ENCODE assay signal across 17 cellular contexts in the genomic region with DNA sequence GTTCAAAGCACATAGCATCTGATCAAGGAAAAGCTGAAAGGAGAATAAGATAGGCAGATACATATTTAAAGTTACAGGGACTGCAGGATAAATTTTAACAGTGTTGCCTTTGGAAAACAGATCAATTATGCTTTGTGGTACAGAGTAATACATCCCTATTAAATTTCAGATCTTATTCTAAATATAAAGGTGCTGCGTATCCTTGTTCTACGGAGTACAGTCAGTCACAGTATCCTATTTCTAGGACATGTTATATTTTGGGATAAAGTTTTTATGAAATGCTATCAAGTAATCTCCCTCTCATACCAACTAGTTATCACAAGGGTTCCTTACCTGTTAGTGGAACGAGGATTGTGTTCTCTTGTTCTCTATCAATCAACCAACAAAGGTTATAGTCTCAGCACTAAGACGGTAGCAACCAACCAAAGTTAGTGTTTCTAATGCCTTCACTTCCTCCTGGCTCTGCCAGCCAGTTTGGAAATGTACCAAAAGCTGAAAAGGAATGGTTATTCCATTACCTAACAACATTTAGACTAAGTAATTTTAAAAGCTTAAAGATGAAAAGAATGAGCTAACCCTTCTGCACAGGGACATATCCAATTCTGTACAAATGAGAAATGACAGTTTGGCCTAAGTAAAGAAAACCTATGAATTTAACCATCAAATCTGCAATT. TPM values are rescaled to one million over a fixed set of nuclear protein-coding genes. Genes with fewer than 3 reads are reported as not detected.
DNase-seq lines count a peak whose midpoint lies in the region; ATAC-seq and TF ChIP-seq lines count a peak whose summit lies in the region.
"Had no signal": no experiment of that assay in that cellular context is flagged by ENCODE, and none has a peak within 500 bp of the region (broad histone marks: within the 10 kb centered on the region; RNA-seq: fewer than 3 reads in every experiment).

No MANE protein-coding gene starts in this region.

- POLR2A ChIA-PET in activated CD4-positive, alpha-beta memory T cell treated with anti-CD3 and anti-CD28 coated beads, Interleukin-2, amount 10 ng/mL, durations not matched to agents 7 days and 5 days (lab: Charles Lee): no interaction called here

- no peak overlapping the region for H3K4me3 Mint-ChIP-seq in activated CD4-positive, alpha-beta memory T cell treated with anti-CD3 and anti-CD28 coated beads, Interleukin-2, amount 10 ng/mL, durations not matched to agents 7 days and 5 days
- H3K4me3 Mint-ChIP-seq: GM23338 had no signal

- CTCF ChIA-PET in activated CD4-positive, alpha-beta memory T cell treated with anti-CD3 and anti-CD28 coated beads, Interleukin-2, amount 10 ng/mL, durations not matched to agents 7 days and 5 days (lab: Charles Lee): interaction anchor here (1.0 kb wide), 1 partner anchor 57 kb away, joined by 3 read pairs; no protein-coding TSS in a partner anchor

- no peak overlapping the region for H3K27ac Mint-ChIP-seq in activated CD4-positive, alpha-beta memory T cell treated with anti-CD3 and anti-CD28 coated beads, Interleukin-2, amount 10 ng/mL, durations not matched to agents 7 days and 5 days
- H3K27ac Mint-ChIP-seq: GM23338 had no signal

- ATAC-seq in GM18505 (IDR thresholded peaks at IDR 0.05; ENCODE audit: unreplicated experiment) (no peak), GM18870 (IDR thresholded peaks at IDR 0.05; ENCODE audit: unreplicated experiment) (no peak)

- DNase-seq in G401 (ENCODE audit: low spot score) (peak; percentile 25), cerebellar cortex (ENCODE audit: low spot score) (peak; percentile 14), kidney tubule cell (ENCODE audit: low spot score) (peak; percentile 4), renal cortical epithelial cell (ENCODE audit: low read depth) (peak; percentile 20), SIG-M5 treated with dmso at 0.1 percent for 504 hours (lab: John Stamatoyannopoulos, UW; ENCODE audit: unreplicated experiment) (no peak)
- no peak for DNase-seq in activated CD4-positive, alpha-beta memory T cell treated with anti-CD3 and anti-CD28 coated beads, Interleukin-2, amount 10 ng/mL, durations not matched to agents 7 days and 5 days
- DNase-seq: AML-193, DMS79, IMR-90, NCI-H1417 treated with DMSO at 0.1 percent for 48 hours, NCI-H187 treated with DMSO at 0.1 percent for 48 hours, NCI-H226, RPMI8226, SIG-M5 had no signal

- no peaks in the 10 kb centered on the region for H3K9me3 Mint-ChIP-seq in activated CD4-positive, alpha-beta memory T cell treated with anti-CD3 and anti-CD28 coated beads, Interleukin-2, amount 10 ng/mL, durations not matched to agents 7 days and 5 days
- H3K9me3 Mint-ChIP-seq: GM23338 had no signal

- in situ Hi-C loops in G401 (cut with HindIII; ENCODE audit: low sequenced_read_pairs): no loop called here

- TF ChIP-seq POLR2A in GM18505 (IDR thresholded peaks at IDR 0.05; ENCODE audit: borderline replicate concordance, extremely low read depth, insufficient read depth, insufficient read length): no peak

- no peaks in the 10 kb centered on the region for H3K27me3 Mint-ChIP-seq in activated CD4-positive, alpha-beta memory T cell treated with anti-CD3 and anti-CD28 coated beads, Interleukin-2, amount 10 ng/mL, durations not matched to agents 7 days and 5 days

- H3K36me3 Mint-ChIP-seq in activated CD4-positive, alpha-beta memory T cell treated with anti-CD3 and anti-CD28 coated beads, Interleukin-2, amount 10 ng/mL, durations not matched to agents 7 days and 5 days (ENCODE audit: low read depth): no peaks in the 10 kb centered on the region

- H3K4me1 Mint-ChIP-seq in activated CD4-positive, alpha-beta memory T cell treated with anti-CD3 and anti-CD28 coated beads, Interleukin-2, amount 10 ng/mL, durations not matched to agents 7 days and 5 days: no peaks in the 10 kb centered on the region

RNA-seq across cellular contexts. Expression of gene TSC22D1, which starts 35.2 kb away (rescaled TPM):
- total RNA-seq in G401 (2014; rRNA removed; shearing (Covaris generic)): 81.2 and 87.4 TPM in 2 replicates
- 76.4 and 259 TPM in 2 replicates for total RNA-seq in renal cortical epithelial cell
- 10 to 100 TPM in 1 of 2 experiments, 1 to 10 TPM in 1; 9.4 to 12.6 TPM for total RNA-seq in activated CD4-positive, alpha-beta memory T cell treated with anti-CD3 and anti-CD28 coated beads, Interleukin-2, amount 10 ng/mL, durations not matched to agents 7 days and 5 days

Comparison
In these comparisons a context has a peak if more than half of its experiments do, and no peak if none do; other contexts are left out.
1. DNase-seq: peak in G401 (single experiment), cerebellar cortex (single experiment), kidney tubule cell (single experiment) and renal cortical epithelial cell (single experiment); none in activated CD4-positive, alpha-beta memory T cell treated with anti-CD3 and anti-CD28 coated beads, Interleukin-2, amount 10 ng/mL, durations not matched to agents 7 days and 5 days (single experiment) and SIG-M5 treated with dmso at 0.1 percent for 504 hours (single experiment).